Comparison of ENCODE assay signal across 1 cellular context in the genomic region with DNA sequence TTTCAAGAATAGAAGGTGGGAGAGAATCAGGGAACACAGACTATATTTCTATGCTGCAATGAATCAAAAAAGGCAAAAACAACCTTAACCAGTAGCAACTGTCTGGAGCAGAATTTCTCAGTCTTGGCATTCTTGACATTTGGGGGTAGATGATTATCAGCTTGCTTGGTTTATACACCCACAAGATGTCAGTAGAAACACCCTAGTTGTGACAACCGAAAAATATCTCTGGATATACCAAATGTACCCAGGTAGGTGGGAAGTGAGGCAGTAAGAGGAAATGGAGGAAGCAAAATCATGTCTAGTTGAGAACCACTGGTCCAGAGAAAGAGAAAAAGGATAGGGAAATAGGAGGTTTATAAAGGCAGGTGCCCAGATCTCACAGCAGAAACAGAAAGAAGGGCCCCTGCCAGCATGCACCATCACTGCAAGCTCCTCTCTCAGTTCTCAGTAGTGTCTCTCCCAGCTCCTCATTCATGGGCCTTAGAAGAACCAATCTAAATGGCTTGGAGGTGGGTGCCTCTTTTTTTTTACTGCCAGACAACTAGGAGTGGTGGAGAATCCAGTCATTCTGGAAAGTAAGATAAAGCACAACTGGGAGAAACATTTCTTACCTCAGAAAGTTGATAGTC.
TF ChIP-seq lines count a peak whose summit lies in the region.

No MANE protein-coding gene starts in this region.

TF ChIP-seq in K562, 482 proteins besides CTCF, POLR2A, EP300 and RAD21 (continued from another document):
- TF ChIP-seq NR0B1 (IDR thresholded peaks at IDR 0.05; ENCODE audit: partially characterized antibody) (no peak), CREB1 (IDR thresholded peaks at IDR 0.05) (no peak), CREB1 (CRISPR knock-in tag; IDR thresholded peaks at IDR 0.05) (no peak), ZNF436 (CRISPR knock-in tag; IDR thresholded peaks at IDR 0.05) (no peak), ZC3H8 (IDR thresholded peaks at IDR 0.05) (no peak)
